Comparison of ENCODE assay signal across 21 cellular contexts in genomic region chr2:84492571-84492970, GRCh38. TPM values are rescaled to one million over a fixed set of nuclear protein-coding genes. Genes with fewer than 3 reads are reported as not detected.
DNase-seq lines count a peak whose midpoint lies in the region; ATAC-seq and TF ChIP-seq lines count a peak whose summit lies in the region.
"Had no signal": no experiment of that assay in that cellular context is flagged by ENCODE, and none has a peak within 500 bp of the region (broad histone marks: within the 10 kb centered on the region; RNA-seq: fewer than 3 reads in every experiment).

No MANE protein-coding gene starts in this region.

- H3K9me3 Mint-ChIP-seq in stimulated activated naive B cell treated with anti-CD40 and anti-IgM and Interleukin-4, amounts not matched to agents 10 μg/mL and 1 μg/mL and 100 μg/mL, for 72 hours: no peaks in the 10 kb centered on the region
- H3K9me3 Mint-ChIP-seq: activated B cell treated with CpG ODN at 0.5 μM for 24 hours; activated naive CD4-positive, alpha-beta T cell treated with anti-CD3 and anti-CD28 coated beads, Interleukin-2, amount 50 U/mL, for 24 hours; CD4-positive, alpha-beta T cell; central memory CD8-positive, alpha-beta T cell had no signal

- ATAC-seq in foreskin keratinocyte (no peak), GM18907 (IDR thresholded peaks at IDR 0.05; ENCODE audit: unreplicated experiment) (no peak)
- no peak for ATAC-seq in stimulated activated naive B cell treated with anti-CD40 and anti-IgM and Interleukin-4, amounts not matched to agents 10 μg/mL and 1 μg/mL and 100 μg/mL, for 72 hours (replicated peaks)
- ATAC-seq: activated CD8-positive, alpha-beta memory T cell treated with anti-CD3 and anti-CD28 coated beads, Interleukin-2, amount 10 ng/mL, durations not matched to agents 7 days and 5 days; left cardiac atrium; sciatic nerve had no signal

- H3K27ac ChIP-seq in foreskin keratinocyte: no peak overlapping the region
- H3K27ac ChIP-seq: HL-60 had no signal

- TF ChIP-seq CTCF in AG10803 (conservative IDR thresholded peaks at IDR 0.05; ENCODE audit: low read length) (peak; percentile 51), foreskin keratinocyte (conservative IDR thresholded peaks at IDR 0.05) (peak; percentile 42)

- no peak overlapping the region for H3K4me3 ChIP-seq in AG10803 (ENCODE audit: low read length)

- 0 out of 2 replicates have a peak, but pooled peaks have one; percentile 15 for TF ChIP-seq RAD21 in Ishikawa (IDR thresholded peaks at IDR 0.05; ENCODE audit: low read depth)

- H3K36me3 Mint-ChIP-seq in stimulated activated naive B cell treated with anti-CD40 and anti-IgM and Interleukin-4, amounts not matched to agents 10 μg/mL and 1 μg/mL and 100 μg/mL, for 72 hours: no peaks in the 10 kb centered on the region
- H3K36me3 Mint-ChIP-seq: activated CD8-positive, alpha-beta memory T cell treated with anti-CD3 and anti-CD28 coated beads, Interleukin-2, amount 10 ng/mL, durations not matched to agents 7 days and 5 days had no signal

- no peak overlapping the region for H3K27ac Mint-ChIP-seq in stimulated activated naive B cell treated with anti-CD40 and anti-IgM and Interleukin-4, amounts not matched to agents 10 μg/mL and 1 μg/mL and 100 μg/mL, for 72 hours
- H3K27ac Mint-ChIP-seq: activated B cell treated with CpG ODN at 0.5 μM for 24 hours; activated CD8-positive, alpha-beta memory T cell treated with anti-CD3 and anti-CD28 coated beads, Interleukin-2, amount 10 ng/mL, durations not matched to agents 7 days and 5 days; activated naive CD4-positive, alpha-beta T cell treated with anti-CD3 and anti-CD28 coated beads, Interleukin-2, amount 50 U/mL, for 24 hours; CD4-positive, alpha-beta T cell had no signal

- H3K27me3 Mint-ChIP-seq in stimulated activated naive B cell treated with anti-CD40 and anti-IgM and Interleukin-4, amounts not matched to agents 10 μg/mL and 1 μg/mL and 100 μg/mL, for 72 hours: peaks cover 0 to 8% of the 10 kb centered on the region in 2 donors
- H3K27me3 Mint-ChIP-seq: activated B cell treated with CpG ODN at 0.5 μM for 24 hours; activated CD8-positive, alpha-beta memory T cell treated with anti-CD3 and anti-CD28 coated beads, Interleukin-2, amount 10 ng/mL, durations not matched to agents 7 days and 5 days; activated naive CD4-positive, alpha-beta T cell treated with anti-CD3 and anti-CD28 coated beads, Interleukin-2, amount 50 U/mL, for 24 hours; CD4-positive, alpha-beta T cell; central memory CD8-positive, alpha-beta T cell had no signal

- H3K4me3 Mint-ChIP-seq in stimulated activated naive B cell treated with anti-CD40 and anti-IgM and Interleukin-4, amounts not matched to agents 10 μg/mL and 1 μg/mL and 100 μg/mL, for 72 hours: no peak overlapping the region
- H3K4me3 Mint-ChIP-seq: activated B cell treated with CpG ODN at 0.5 μM for 24 hours; activated CD8-positive, alpha-beta memory T cell treated with anti-CD3 and anti-CD28 coated beads, Interleukin-2, amount 10 ng/mL, durations not matched to agents 7 days and 5 days; activated naive CD4-positive, alpha-beta T cell treated with anti-CD3 and anti-CD28 coated beads, Interleukin-2, amount 50 U/mL, for 24 hours; CD4-positive, alpha-beta T cell; central memory CD8-positive, alpha-beta T cell had no signal

- DNase-seq in AG10803 (ENCODE audit: low read depth): peak; percentile 40
- peak; percentile 21 for DNase-seq in SK-MEL-5 (ENCODE audit: low read depth, low spot score)
- DNase-seq in foreskin keratinocyte: no peak
- no peak for DNase-seq in stimulated activated naive B cell treated with anti-CD40 and anti-IgM and Interleukin-4, amounts not matched to agents 10 μg/mL and 1 μg/mL and 100 μg/mL, for 72 hours
- DNase-seq in dedifferentiated amniotic fluid mesenchymal stem cell (ENCODE audit: extremely low spot score): no peak
- no peak for DNase-seq in amygdala (lab: John Stamatoyannopoulos, UW)
- DNase-seq: activated B cell treated with CpG ODN at 0.5 μM for 24 hours; activated CD8-positive, alpha-beta memory T cell treated with anti-CD3 and anti-CD28 coated beads, Interleukin-2, amount 10 ng/mL, durations not matched to agents 7 days and 5 days; CD4-positive, alpha-beta T cell; GF-D8; left cardiac atrium; MM.1S; NCI-H2171 treated with DMSO at 0.1 percent for 48 hours; stimulated activated naive CD4-positive, alpha-beta T cell treated with Interleukin-2 at 50 U/mL for 16 hours had no signal

- TF ChIP-seq EP300 in Ishikawa (IDR thresholded peaks at IDR 0.05; ENCODE audit: borderline replicate concordance): no peak

- no peaks in the 10 kb centered on the region for H3K27me3 ChIP-seq in foreskin keratinocyte

- peaks cover 5% of the 10 kb centered on the region for H3K4me1 ChIP-seq in foreskin keratinocyte

- in situ Hi-C loops in SK-MEL-5 (cut with HindIII; ENCODE audit: low pct_unique_long_range_greater_than_20kb, low sequenced_read_pairs): no loop called here

- peaks cover 0 to 2% of the 10 kb centered on the region in 2 donors for H3K4me1 Mint-ChIP-seq in stimulated activated naive B cell treated with anti-CD40 and anti-IgM and Interleukin-4, amounts not matched to agents 10 μg/mL and 1 μg/mL and 100 μg/mL, for 72 hours

TF ChIP-seq in Ishikawa, 13 proteins besides CTCF, POLR2A, EP300 and RAD21:
- TF ChIP-seq TAF1 (IDR thresholded peaks at IDR 0.05; ENCODE audit: low read depth) (no peak), TCF12 (IDR thresholded peaks at IDR 0.05; ENCODE audit: low read depth) (no peak), ZBTB7A (IDR thresholded peaks at IDR 0.05; ENCODE audit: low read depth) (no peak), YY1 (IDR thresholded peaks at IDR 0.05; ENCODE audit: low read depth) (no peak), CEBPB (IDR thresholded peaks at IDR 0.05) (no peak), CREB1 (IDR thresholded peaks at IDR 0.05; ENCODE audit: low read depth) (no peak), USF1 (IDR thresholded peaks at IDR 0.05) (no peak)

RNA-seq across cellular contexts. Expression of gene DNAH6, which starts 23.7 kb away (rescaled TPM):
- 12.1 and 15.6 TPM in 2 replicates for total RNA-seq in SK-MEL-5 (2014; rRNA removed; shearing (Covaris generic))
- 7.5 and 9.3 TPM in 2 replicates for polyA plus RNA-seq in SK-MEL-5 (2015; cell fraction: cytosol; rRNA removed)
- polyA plus RNA-seq in SK-MEL-5 (2015; cell fraction: nucleus; rRNA removed): 8.6 and 10.6 TPM in 2 replicates
- total RNA-seq in foreskin keratinocyte: 0.04 TPM in 1 of 2 replicates, not detected in the other
- 0.02 and 0.07 TPM in 2 replicates for polyA plus RNA-seq in foreskin keratinocyte
- polyA plus RNA-seq: endothelial cell of umbilical vein had no signal

RNA-seq across cellular contexts. Expression of gene SUCLG1, which starts 33.5 kb away (rescaled TPM):
- total RNA-seq in SK-MEL-5 (2014; rRNA removed; shearing (Covaris generic)): 184 and 194 TPM in 2 replicates
- polyA plus RNA-seq in SK-MEL-5 (2015; cell fraction: cytosol; rRNA removed): 182 and 197 TPM in 2 replicates
- 134 and 144 TPM in 2 replicates for polyA plus RNA-seq in SK-MEL-5 (2015; cell fraction: nucleus; rRNA removed)
- 72.5 and 76.1 TPM in 2 replicates for total RNA-seq in foreskin keratinocyte
- polyA plus RNA-seq in foreskin keratinocyte: 77.3 and 88.4 TPM in 2 replicates

Comparison
In these comparisons a context has a peak if more than half of its experiments do, and no peak if none do; other contexts are left out.
1. DNase-seq: peak in AG10803 (single experiment) and SK-MEL-5 (single experiment); none in foreskin keratinocyte (0 of 2), stimulated activated naive B cell treated with anti-CD40 and anti-IgM and Interleukin-4, amounts not matched to agents 10 μg/mL and 1 μg/mL and 100 μg/mL, for 72 hours (single experiment), dedifferentiated amniotic fluid mesenchymal stem cell (single experiment) and amygdala (0 of 56).
2. RNA of gene DNAH6, which starts 23.7 kb away (total RNA-seq): 12.1 to 15.6 TPM in SK-MEL-5; 0.04 TPM in foreskin keratinocyte; every median in the first group is over 10 times any median in the second.